In genomic region chr7:71896535-71896934, GRCh38 we compare ENCODE assay signal across 19 cellular contexts.
"Had no signal": no experiment of that assay in that cellular context is flagged by ENCODE, and none has a peak within 500 bp of the region (broad histone marks: within the 10 kb centered on the region; RNA-seq: fewer than 3 reads in every experiment).

No MANE protein-coding gene starts in this region.

- H3K27me3 ChIP-seq: foreskin keratinocyte, suprapubic skin, upper lobe of left lung had no signal

- H3K9me3 Mint-ChIP-seq: memory B cell had no signal

- H3K4me1 ChIP-seq: foreskin keratinocyte, left ventricle myocardium inferior, suprapubic skin, upper lobe of left lung had no signal

- ATAC-seq: activated CD8-positive, alpha-beta memory T cell treated with anti-CD3 and anti-CD28 coated beads, Interleukin-2, amount 10 ng/mL, durations not matched to agents 7 days and 5 days; effector memory CD8-positive, alpha-beta T cell; foreskin keratinocyte; naive thymus-derived CD8-positive, alpha-beta T cell; stimulated activated naive CD8-positive, alpha-beta T cell treated with anti-CD3 and anti-CD28 coated beads, Interleukin-15, Interleukin-2, amounts not matched to agents 100 U/mL and 50 U/mL, for 24 hours had no signal

- DNase-seq: activated B cell treated with CpG ODN at 0.5 μM for 24 hours; activated CD4-positive, alpha-beta memory T cell treated with anti-CD3 and anti-CD28 coated beads, Interleukin-2, amount 10 ng/mL, durations not matched to agents 7 days and 5 days; activated CD4-positive, alpha-beta T cell treated with anti-CD3 and anti-CD28 coated beads for 4 hours; activated CD8-positive, alpha-beta memory T cell treated with anti-CD3 and anti-CD28 coated beads, Interleukin-2, amount 10 ng/mL, durations not matched to agents 7 days and 5 days; dermis blood vessel endothelial cell; effector memory CD8-positive, alpha-beta T cell; foreskin keratinocyte; left ventricle myocardium inferior; naive thymus-derived CD8-positive, alpha-beta T cell; posterior cingulate gyrus; retina; stimulated activated CD4-positive, alpha-beta T cell treated with anti-CD3 and anti-CD28 coated beads, Interleukin-12 subunit alpha, Interleukin-12 subunit beta, amount 100 ng/mL, for 4 hours; stimulated activated CD4-positive, alpha-beta T cell treated with anti-CD3 and anti-CD28 coated beads, Interleukin-1b, Interleukin-23, amount 100 ng/mL, for 48 hours; stimulated activated naive CD8-positive, alpha-beta T cell treated with anti-CD3 and anti-CD28 coated beads, Interleukin-15, Interleukin-2, amounts not matched to agents 100 U/mL and 50 U/mL, for 24 hours; upper lobe of left lung had no signal

- H3K4me3 Mint-ChIP-seq: activated B cell treated with CpG ODN at 0.5 μM for 24 hours; activated CD4-positive, alpha-beta memory T cell treated with anti-CD3 and anti-CD28 coated beads, Interleukin-2, amount 10 ng/mL, durations not matched to agents 7 days and 5 days; activated CD8-positive, alpha-beta memory T cell treated with anti-CD3 and anti-CD28 coated beads, Interleukin-2, amount 10 ng/mL, durations not matched to agents 7 days and 5 days; activated naive CD8-positive, alpha-beta T cell; effector memory CD8-positive, alpha-beta T cell; memory B cell; naive thymus-derived CD8-positive, alpha-beta T cell; T-helper 2 cell treated with Interferon-gamma antibody and Interleukin-4, amounts not matched to agents 5 μg/mL and 100 μg/mL, for 36 hours had no signal

- H3K4me3 ChIP-seq: left ventricle myocardium inferior, suprapubic skin, upper lobe of left lung had no signal

- H3K27me3 Mint-ChIP-seq: activated B cell treated with CpG ODN at 0.5 μM for 24 hours; activated CD4-positive, alpha-beta memory T cell treated with anti-CD3 and anti-CD28 coated beads, Interleukin-2, amount 10 ng/mL, durations not matched to agents 7 days and 5 days; activated CD8-positive, alpha-beta memory T cell treated with anti-CD3 and anti-CD28 coated beads, Interleukin-2, amount 10 ng/mL, durations not matched to agents 7 days and 5 days; activated naive CD8-positive, alpha-beta T cell; effector memory CD8-positive, alpha-beta T cell; memory B cell had no signal

- H3K4me1 Mint-ChIP-seq: activated B cell treated with CpG ODN at 0.5 μM for 24 hours; activated CD4-positive, alpha-beta memory T cell treated with anti-CD3 and anti-CD28 coated beads, Interleukin-2, amount 10 ng/mL, durations not matched to agents 7 days and 5 days; activated CD8-positive, alpha-beta memory T cell treated with anti-CD3 and anti-CD28 coated beads, Interleukin-2, amount 10 ng/mL, durations not matched to agents 7 days and 5 days; memory B cell had no signal

- H3K36me3 Mint-ChIP-seq: activated CD8-positive, alpha-beta memory T cell treated with anti-CD3 and anti-CD28 coated beads, Interleukin-2, amount 10 ng/mL, durations not matched to agents 7 days and 5 days; activated naive CD8-positive, alpha-beta T cell; memory B cell; naive thymus-derived CD8-positive, alpha-beta T cell had no signal

- H3K27ac Mint-ChIP-seq: activated B cell treated with CpG ODN at 0.5 μM for 24 hours; activated CD4-positive, alpha-beta memory T cell treated with anti-CD3 and anti-CD28 coated beads, Interleukin-2, amount 10 ng/mL, durations not matched to agents 7 days and 5 days; activated CD8-positive, alpha-beta memory T cell treated with anti-CD3 and anti-CD28 coated beads, Interleukin-2, amount 10 ng/mL, durations not matched to agents 7 days and 5 days; activated naive CD8-positive, alpha-beta T cell; effector memory CD8-positive, alpha-beta T cell; memory B cell; naive thymus-derived CD8-positive, alpha-beta T cell; T-helper 2 cell treated with Interferon-gamma antibody and Interleukin-4, amounts not matched to agents 5 μg/mL and 100 μg/mL, for 36 hours had no signal

- H3K9me3 ChIP-seq: upper lobe of left lung had no signal

- H3K36me3 ChIP-seq: left ventricle myocardium inferior, suprapubic skin, upper lobe of left lung had no signal
